ENCODE assay signal across 11 cellular contexts in genomic region chr3:49998326-49998725, GRCh38. TPM values are rescaled to one million over a fixed set of nuclear protein-coding genes. Genes with fewer than 3 reads are reported as not detected.
A peak's percentile ranks its signal among the peaks of the same experiment; 100 is the strongest.
DNase-seq lines count a peak whose midpoint lies in the region; ATAC-seq and TF ChIP-seq lines count a peak whose summit lies in the region.
"Had no signal": no experiment of that assay in that cellular context is flagged by ENCODE, and none has a peak within 500 bp of the region (broad histone marks: within the 10 kb centered on the region; RNA-seq: fewer than 3 reads in every experiment).

No MANE protein-coding gene starts in this region.

- H3K4me2 ChIP-seq in hepatocyte = no peak overlapping the region
- H3K4me2 ChIP-seq: BLaER1 had no signal

- WGBS in hepatocyte (ENCODE audit: low lambda C conversion rate, missing lambda C conversion rate) = 69% methylated on average over 2 of the region's 2 CpGs

- no peaks in the 10 kb centered on the region for H4K20me1 ChIP-seq in hepatocyte (ENCODE audit: insufficient read depth, poor library complexity, severe bottlenecking)

- H3K9me3 ChIP-seq in hepatocyte (ENCODE audit: low read depth) (no peaks in the 10 kb centered on the region), gastrocnemius medialis (no peaks in the 10 kb centered on the region)
- H3K9me3 ChIP-seq: BLaER1 had no signal

- intact Hi-C loops in gastrocnemius medialis (cut with DNase I; ENCODE audit: low total_unique reads) = no loop called here

- H3K9me3 Mint-ChIP-seq in stimulated activated naive CD8-positive, alpha-beta T cell treated with anti-CD3 and anti-CD28 coated beads, Interleukin-15, Interleukin-2, amounts not matched to agents 100 ng/mL and 50 ng/mL, for 24 hours = no peaks in the 10 kb centered on the region
- no peaks in the 10 kb centered on the region for H3K9me3 Mint-ChIP-seq in stimulated activated naive CD8-positive, alpha-beta T cell treated with anti-CD3 and anti-CD28 coated beads, Interleukin-15, amount 100 ng/mL, for 72 hours
- no peaks in the 10 kb centered on the region for H3K9me3 Mint-ChIP-seq in activated T-helper 17 cell treated with anti-CD3 and anti-CD28 coated beads, Interleukin-2, amount 50 U/mL, for 72 hours
- H3K9me3 Mint-ChIP-seq in glutamatergic neuron (ENCODE audit: unreplicated experiment) = peaks cover 1% of the 10 kb centered on the region
- H3K9me3 Mint-ChIP-seq: central memory CD8-positive, alpha-beta T cell; T-helper 2 cell treated with Interferon-gamma antibody and Interleukin-4, amounts not matched to agents 5 μg/mL and 100 μg/mL, for 36 hours had no signal

- peaks cover 46% of the 10 kb centered on the region for H3K36me3 Mint-ChIP-seq in stimulated activated naive CD8-positive, alpha-beta T cell treated with anti-CD3 and anti-CD28 coated beads, Interleukin-15, Interleukin-2, amounts not matched to agents 100 ng/mL and 50 ng/mL, for 24 hours (ENCODE audit: low read depth)
- peaks cover 71% of the 10 kb centered on the region for H3K36me3 Mint-ChIP-seq in activated T-helper 17 cell treated with anti-CD3 and anti-CD28 coated beads, Interleukin-2, amount 50 U/mL, for 72 hours (ENCODE audit: low read depth)
- H3K36me3 Mint-ChIP-seq in glutamatergic neuron (ENCODE audit: unreplicated experiment) = no peaks in the 10 kb centered on the region

- peak overlapping the region; percentile 45 for H3K27ac ChIP-seq in hepatocyte
- H3K27ac ChIP-seq in gastrocnemius medialis = no peak overlapping the region
- H3K27ac ChIP-seq: BLaER1 had no signal

- H2AFZ ChIP-seq in hepatocyte = no peak overlapping the region

- no peaks in the 10 kb centered on the region for H3K4me1 ChIP-seq in hepatocyte (ENCODE audit: insufficient read depth)
- no peaks in the 10 kb centered on the region for H3K4me1 ChIP-seq in gastrocnemius medialis
- H3K4me1 ChIP-seq: BLaER1 had no signal

- TF ChIP-seq POLR2A in gastrocnemius medialis (IDR thresholded peaks at IDR 0.05) = no peak

- peaks cover 18% of the 10 kb centered on the region for H3K4me1 Mint-ChIP-seq in stimulated activated naive CD8-positive, alpha-beta T cell treated with anti-CD3 and anti-CD28 coated beads, Interleukin-15, Interleukin-2, amounts not matched to agents 100 ng/mL and 50 ng/mL, for 24 hours (ENCODE audit: low read depth)
- peaks cover 11% of the 10 kb centered on the region for H3K4me1 Mint-ChIP-seq in stimulated activated naive CD8-positive, alpha-beta T cell treated with anti-CD3 and anti-CD28 coated beads, Interleukin-15, amount 100 ng/mL, for 72 hours
- H3K4me1 Mint-ChIP-seq in activated T-helper 17 cell treated with anti-CD3 and anti-CD28 coated beads, Interleukin-2, amount 50 U/mL, for 72 hours = peaks cover 5% of the 10 kb centered on the region
- peaks cover 11% of the 10 kb centered on the region for H3K4me1 Mint-ChIP-seq in glutamatergic neuron (ENCODE audit: low read depth, unreplicated experiment)

- H3K9me2 ChIP-seq in hepatocyte (replicated peaks; ENCODE audit: insufficient read depth) = no peaks in the 10 kb centered on the region

- no peak for ATAC-seq in stimulated activated naive CD8-positive, alpha-beta T cell treated with anti-CD3 and anti-CD28 coated beads, Interleukin-15, amount 100 ng/mL, for 72 hours
- peak; percentile 67 for ATAC-seq in activated T-helper 17 cell treated with anti-CD3 and anti-CD28 coated beads, Interleukin-2, amount 50 U/mL, for 72 hours (replicated peaks)
- ATAC-seq in gastrocnemius medialis = no peak

- peaks cover 42% of the 10 kb centered on the region for H3K79me2 ChIP-seq in hepatocyte

- H3K27me3 Mint-ChIP-seq in stimulated activated naive CD8-positive, alpha-beta T cell treated with anti-CD3 and anti-CD28 coated beads, Interleukin-15, Interleukin-2, amounts not matched to agents 100 ng/mL and 50 ng/mL, for 24 hours = no peaks in the 10 kb centered on the region
- no peaks in the 10 kb centered on the region for H3K27me3 Mint-ChIP-seq in stimulated activated naive CD8-positive, alpha-beta T cell treated with anti-CD3 and anti-CD28 coated beads, Interleukin-15, amount 100 ng/mL, for 72 hours
- H3K27me3 Mint-ChIP-seq in activated T-helper 17 cell treated with anti-CD3 and anti-CD28 coated beads, Interleukin-2, amount 50 U/mL, for 72 hours = no peaks in the 10 kb centered on the region
- H3K27me3 Mint-ChIP-seq in glutamatergic neuron (ENCODE audit: unreplicated experiment) = no peaks in the 10 kb centered on the region
- H3K27me3 Mint-ChIP-seq: central memory CD8-positive, alpha-beta T cell had no signal

- no peak for DNase-seq in stimulated activated naive CD8-positive, alpha-beta T cell treated with anti-CD3 and anti-CD28 coated beads, Interleukin-15, amount 100 ng/mL, for 72 hours
- DNase-seq in hepatocyte (ENCODE audit: low spot score) = peak; percentile 46
- no peak for DNase-seq in activated naive CD4-positive, alpha-beta T cell (lab: John Stamatoyannopoulos, UW)
- no peak for DNase-seq in DMS153 (lab: John Stamatoyannopoulos, UW)
- DNase-seq in gastrocnemius medialis = no peak
- no peak for DNase-seq in glutamatergic neuron

- no peaks in the 10 kb centered on the region for H3K27me3 ChIP-seq in hepatocyte
- no peaks in the 10 kb centered on the region for H3K27me3 ChIP-seq in gastrocnemius medialis
- H3K27me3 ChIP-seq: BLaER1 had no signal

- H3K4me3 ChIP-seq in hepatocyte = no peak overlapping the region
- no peak overlapping the region for H3K4me3 ChIP-seq in gastrocnemius medialis
- H3K4me3 ChIP-seq: BLaER1 had no signal

- H3K36me3 ChIP-seq in hepatocyte (replicated peaks; ENCODE audit: insufficient read depth, low read depth) (no peaks in the 10 kb centered on the region), gastrocnemius medialis (peaks cover 0 to 17% of the 10 kb centered on the region in 2 donors)

- no peak overlapping the region for H3K4me3 Mint-ChIP-seq in stimulated activated naive CD8-positive, alpha-beta T cell treated with anti-CD3 and anti-CD28 coated beads, Interleukin-15, Interleukin-2, amounts not matched to agents 100 ng/mL and 50 ng/mL, for 24 hours
- H3K4me3 Mint-ChIP-seq in stimulated activated naive CD8-positive, alpha-beta T cell treated with anti-CD3 and anti-CD28 coated beads, Interleukin-15, amount 100 ng/mL, for 72 hours = no peak overlapping the region
- no peak overlapping the region for H3K4me3 Mint-ChIP-seq in activated T-helper 17 cell treated with anti-CD3 and anti-CD28 coated beads, Interleukin-2, amount 50 U/mL, for 72 hours
- H3K4me3 Mint-ChIP-seq in glutamatergic neuron (ENCODE audit: unreplicated experiment) = no peak overlapping the region
- H3K4me3 Mint-ChIP-seq: central memory CD8-positive, alpha-beta T cell; T-helper 2 cell treated with Interferon-gamma antibody and Interleukin-4, amounts not matched to agents 5 μg/mL and 100 μg/mL, for 36 hours had no signal

- in situ Hi-C loops in gastrocnemius medialis (cut with MboI; ENCODE audit: low sequenced_read_pairs in 4 of 4) = no loop called here

- peak overlapping the region; percentile 55 for H3K27ac Mint-ChIP-seq in stimulated activated naive CD8-positive, alpha-beta T cell treated with anti-CD3 and anti-CD28 coated beads, Interleukin-15, Interleukin-2, amounts not matched to agents 100 ng/mL and 50 ng/mL, for 24 hours
- H3K27ac Mint-ChIP-seq in stimulated activated naive CD8-positive, alpha-beta T cell treated with anti-CD3 and anti-CD28 coated beads, Interleukin-15, amount 100 ng/mL, for 72 hours = no peak overlapping the region
- H3K27ac Mint-ChIP-seq in activated T-helper 17 cell treated with anti-CD3 and anti-CD28 coated beads, Interleukin-2, amount 50 U/mL, for 72 hours = peak overlapping the region; percentile 47
- H3K27ac Mint-ChIP-seq in glutamatergic neuron (ENCODE audit: unreplicated experiment) = no peak overlapping the region
- H3K27ac Mint-ChIP-seq: T-helper 2 cell treated with Interferon-gamma antibody and Interleukin-4, amounts not matched to agents 5 μg/mL and 100 μg/mL, for 36 hours had no signal

- TF ChIP-seq CTCF in hepatocyte (IDR thresholded peaks at IDR 0.05; ENCODE audit: poor library complexity) (no peak), gastrocnemius medialis (IDR thresholded peaks at IDR 0.05 in 4 of 5, conservative IDR thresholded peaks at IDR 0.05 in 1 of 5) (no peak), glutamatergic neuron (IDR thresholded peaks at IDR 0.05; ENCODE audit: partially characterized antibody, unreplicated experiment) (no peak)

RNA-seq across cellular contexts. Expression of gene RBM6, which starts 58.4 kb away (rescaled TPM):
- 10 to 100 TPM; 75.5 to 88.4 TPM for total RNA-seq in activated T-helper 17 cell treated with anti-CD3 and anti-CD28 coated beads, Interleukin-2, amount 50 U/mL, for 72 hours
- total RNA-seq in hepatocyte = 59.6 and 69.0 TPM in 2 replicates
- polyA plus RNA-seq in hepatocyte = 47.2 and 78.5 TPM in 2 replicates
- total RNA-seq in gastrocnemius medialis = 10 to 100 TPM; 27.2 to 55.6 (median 30.6) TPM
- 169 TPM for total RNA-seq in glutamatergic neuron (ENCODE audit: unreplicated experiment)

Comparison
In these comparisons a context has a peak if more than half of its experiments do, and no peak if none do; other contexts are left out.
1. H3K27ac Mint-ChIP-seq: peak in stimulated activated naive CD8-positive, alpha-beta T cell treated with anti-CD3 and anti-CD28 coated beads, Interleukin-15, Interleukin-2, amounts not matched to agents 100 ng/mL and 50 ng/mL, for 24 hours (single experiment) and activated T-helper 17 cell treated with anti-CD3 and anti-CD28 coated beads, Interleukin-2, amount 50 U/mL, for 72 hours (single experiment); none in stimulated activated naive CD8-positive, alpha-beta T cell treated with anti-CD3 and anti-CD28 coated beads, Interleukin-15, amount 100 ng/mL, for 72 hours (0 of 2) and glutamatergic neuron (single experiment).